13 cellular contexts compared by ENCODE assay signal in genomic region chrX:103730746-103731508, GRCh38. TPM values are rescaled to one million over a fixed set of nuclear protein-coding genes. Genes with fewer than 3 reads are reported as not detected.
A peak's percentile ranks its signal among the peaks of the same experiment; 100 is the strongest.
DNase-seq lines count a peak whose midpoint lies in the region; ATAC-seq and TF ChIP-seq lines count a peak whose summit lies in the region.
"Had no signal": no experiment of that assay in that cellular context is flagged by ENCODE, and none has a peak within 500 bp of the region (broad histone marks: within the 10 kb centered on the region; RNA-seq: fewer than 3 reads in every experiment).

No MANE protein-coding gene starts in this region.

- H3K4me2 ChIP-seq in OCI-LY7 (ENCODE audit: low read length) = no peak overlapping the region

- intact Hi-C loops in ascending aorta (cut with DNase I) (no loop called here), sciatic nerve (cut with DNase I) (no loop called here), OCI-LY7 (cut with micrococcal nuclease; ENCODE audit: unreplicated experiment) (no loop called here)
- intact Hi-C loops in CD8-positive, alpha-beta T cell (cut with DNase I, micrococcal nuclease) = no loop called here

- H3K36me3 ChIP-seq in ascending aorta (no peaks in the 10 kb centered on the region), OCI-LY7 (ENCODE audit: insufficient read depth, low read length) (no peaks in the 10 kb centered on the region)
- H3K36me3 ChIP-seq in CD8-positive, alpha-beta T cell (ENCODE audit: insufficient read depth, low read length) = no peaks in the 10 kb centered on the region
- H3K36me3 ChIP-seq: right lobe of liver, SJCRH30 had no signal

- no peak overlapping the region for H3K27ac Mint-ChIP-seq in CD8-positive, alpha-beta T cell
- H3K27ac Mint-ChIP-seq: stimulated activated memory B cell treated with anti-CD40 and anti-IgM and Interleukin-4, amounts not matched to agents 10 μg/mL and 1 μg/mL and 100 μg/mL, for 72 hours had no signal

- H3K36me3 Mint-ChIP-seq in CD8-positive, alpha-beta T cell = no peaks in the 10 kb centered on the region
- H3K36me3 Mint-ChIP-seq: stimulated activated memory B cell treated with anti-CD40 and anti-IgM and Interleukin-4, amounts not matched to agents 10 μg/mL and 1 μg/mL and 100 μg/mL, for 72 hours had no signal

- CTCF ChIA-PET in OCI-LY7 (lab: Charles Lee; ENCODE audit: unreplicated experiment) = no interaction called here
- CTCF ChIA-PET in CD8-positive, alpha-beta T cell (lab: Charles Lee) = interaction anchor here (0.6 kb wide), 1 partner anchor 198 kb away, joined by 3 read pairs; no protein-coding TSS in a partner anchor

- H3K4me1 ChIP-seq in ascending aorta = no peaks in the 10 kb centered on the region
- H3K4me1 ChIP-seq in OCI-LY7 (ENCODE audit: insufficient read depth, low read length, poor library complexity, severe bottlenecking) = peaks cover 15% of the 10 kb centered on the region
- no peaks in the 10 kb centered on the region for H3K4me1 ChIP-seq in CD8-positive, alpha-beta T cell (ENCODE audit: insufficient read depth, low read length)
- H3K4me1 ChIP-seq: body of pancreas, right lobe of liver had no signal

- no peaks in the 10 kb centered on the region for H3K27me3 ChIP-seq in ascending aorta
- no peaks in the 10 kb centered on the region for H3K27me3 ChIP-seq in CD8-positive, alpha-beta T cell (ENCODE audit: insufficient read depth, low read length)
- H3K27me3 ChIP-seq: body of pancreas, right lobe of liver had no signal

- H4K20me1 ChIP-seq in OCI-LY7 (ENCODE audit: insufficient read depth, low read length) = no peaks in the 10 kb centered on the region

- POLR2A ChIA-PET in OCI-LY7 (lab: Charles Lee) = interaction anchor here (0.7 to 1.4 kb wide), 2 partner anchors 21 to 110 kb away, joined by 3 read pairs; no protein-coding TSS in a partner anchor
- POLR2A ChIA-PET in CD8-positive, alpha-beta T cell (lab: Charles Lee) = no interaction called here

- H3K4me3 ChIP-seq in ascending aorta (no peak overlapping the region), OCI-LY7 (ENCODE audit: low read depth, low read length, poor library complexity, severe bottlenecking) (no peak overlapping the region)
- H3K4me3 ChIP-seq in CD8-positive, alpha-beta T cell (ENCODE audit: low read depth, low read length) = no peak overlapping the region
- H3K4me3 ChIP-seq: body of pancreas, right lobe of liver, SJCRH30 had no signal

- no peaks in the 10 kb centered on the region for H3K27me3 Mint-ChIP-seq in CD8-positive, alpha-beta T cell (ENCODE audit: low read depth)

- DNase-seq in GOT3 (lab: John Stamatoyannopoulos, UW) = peak; percentile 5
- DNase-seq in ascending aorta (ENCODE audit: low spot score in 2 of 2) = no peak
- DNase-seq in glomerular endothelial cell (ENCODE audit: extremely low read depth, low read depth, low spot score) = peak; percentile 20
- DNase-seq in sciatic nerve (ENCODE audit: low spot score) = no peak
- no peak for DNase-seq in OCI-LY7 (ENCODE audit: low spot score)
- DNase-seq in CD8-positive, alpha-beta T cell = no peak
- no peak for DNase-seq in dedifferentiated amniotic fluid mesenchymal stem cell (ENCODE audit: extremely low spot score)
- DNase-seq: NCI-H1105 treated with DMSO at 0.1 percent for 48 hours, right lobe of liver had no signal

- BruUV-seq in OCI-LY7 (replicated peaks; lab: Mats Ljungman, UMichigan) = no TSS peak

- TF ChIP-seq CTCF in ascending aorta (IDR thresholded peaks at IDR 0.05) (no peak), OCI-LY7 (conservative IDR thresholded peaks at IDR 0.05; ENCODE audit: low read length) (no peak)
- TF ChIP-seq CTCF in CD8-positive, alpha-beta T cell (IDR thresholded peaks at IDR 0.05) = no peak

- no peak overlapping the region for H3K4me3 Mint-ChIP-seq in CD8-positive, alpha-beta T cell
- H3K4me3 Mint-ChIP-seq: stimulated activated memory B cell treated with anti-CD40 and anti-IgM and Interleukin-4, amounts not matched to agents 10 μg/mL and 1 μg/mL and 100 μg/mL, for 72 hours had no signal

- H3K9me2 ChIP-seq in OCI-LY7 (ENCODE audit: insufficient read depth, low read length) = no peaks in the 10 kb centered on the region

- H3K9me3 Mint-ChIP-seq in CD8-positive, alpha-beta T cell = no peaks in the 10 kb centered on the region
- H3K9me3 Mint-ChIP-seq: stimulated activated memory B cell treated with anti-CD40 and anti-IgM and Interleukin-4, amounts not matched to agents 10 μg/mL and 1 μg/mL and 100 μg/mL, for 72 hours had no signal

- peak overlapping the region; percentile 20 to 65 for H3K27ac ChIP-seq in ascending aorta
- H3K27ac ChIP-seq in OCI-LY7 (ENCODE audit: low read depth, low read length, poor library complexity, severe bottlenecking) = no peak overlapping the region
- no peak overlapping the region for H3K27ac ChIP-seq in CD8-positive, alpha-beta T cell (ENCODE audit: low read depth, low read length)
- H3K27ac ChIP-seq: body of pancreas, right lobe of liver, SJCRH30 had no signal

- ATAC-seq in sciatic nerve = peak; percentile 74
- no peak for ATAC-seq in HG03457 (IDR thresholded peaks at IDR 0.05; ENCODE audit: unreplicated experiment)
- no peak for ATAC-seq in CD8-positive, alpha-beta T cell
- ATAC-seq: body of pancreas; stimulated activated memory B cell treated with anti-CD40 and anti-IgM and Interleukin-4, amounts not matched to agents 10 μg/mL and 1 μg/mL and 100 μg/mL, for 72 hours had no signal

- no peaks in the 10 kb centered on the region for H3K79me2 ChIP-seq in OCI-LY7 (ENCODE audit: insufficient read depth, low read depth, low read length)

- no peak overlapping the region for H2AFZ ChIP-seq in OCI-LY7 (ENCODE audit: low read length)

- H3K4me1 Mint-ChIP-seq in CD8-positive, alpha-beta T cell (ENCODE audit: low read depth) = peaks cover 4% of the 10 kb centered on the region

- H3K9me3 ChIP-seq in ascending aorta = no peaks in the 10 kb centered on the region
- H3K9me3 ChIP-seq in OCI-LY7 (ENCODE audit: low read length) = no peaks in the 10 kb centered on the region
- no peaks in the 10 kb centered on the region for H3K9me3 ChIP-seq in CD8-positive, alpha-beta T cell (ENCODE audit: low read length)
- H3K9me3 ChIP-seq: body of pancreas, right lobe of liver, SJCRH30 had no signal

RNA-seq across cellular contexts. Expression of gene TMEM31, which starts 20.2 kb away (rescaled TPM):
- total RNA-seq in ascending aorta (not detected), glomerular endothelial cell (not detected in 2 replicates), sciatic nerve (1.4 TPM), OCI-LY7 (2022) (0.53 and 0.65 TPM in 2 replicates)
- total RNA-seq in OCI-LY7 (2014; rRNA removed; shearing (Covaris generic)) = not detected in 2 replicates
- not detected for total RNA-seq in CD8-positive, alpha-beta T cell
- total RNA-seq: body of pancreas, SJCRH30 had no signal

RNA-seq across cellular contexts. Expression of gene MORF4L2, which starts 44.4 kb away (rescaled TPM):
- total RNA-seq in ascending aorta (211 TPM), glomerular endothelial cell (296 and 405 TPM in 2 replicates), sciatic nerve (224 TPM), OCI-LY7 (2022) (223 and 257 TPM in 2 replicates)
- 165 and 201 TPM in 2 replicates for total RNA-seq in OCI-LY7 (2014; rRNA removed; shearing (Covaris generic))
- total RNA-seq in CD8-positive, alpha-beta T cell = 100 to 1,000 TPM; 203 to 204 TPM

RNA-seq across cellular contexts. Expression of gene PLP1, which starts 45.7 kb away (rescaled TPM):
- total RNA-seq in ascending aorta = 5.9 TPM
- total RNA-seq in glomerular endothelial cell = not detected in 2 replicates
- 637 TPM for total RNA-seq in sciatic nerve
- not detected in 2 replicates for total RNA-seq in OCI-LY7 (2014; rRNA removed; shearing (Covaris generic))
- total RNA-seq in OCI-LY7 (2022) = not detected in 2 replicates
- total RNA-seq in CD8-positive, alpha-beta T cell = not detected
- total RNA-seq: SJCRH30 had no signal

Comparison
In these comparisons a context has a peak if more than half of its experiments do, and no peak if none do; other contexts are left out.
1. DNase-seq: peak in GOT3 (single experiment) and glomerular endothelial cell (single experiment); none in ascending aorta (0 of 2), sciatic nerve (single experiment), OCI-LY7 (single experiment), CD8-positive, alpha-beta T cell (0 of 7) and dedifferentiated amniotic fluid mesenchymal stem cell (single experiment).
2. H3K27ac ChIP-seq: peak in ascending aorta (2 of 2); none in OCI-LY7 (single experiment) and CD8-positive, alpha-beta T cell (single experiment).
3. RNA of gene PLP1, which starts 45.7 kb away (total RNA-seq): 637 TPM in sciatic nerve (single experiment); 5.9 TPM in ascending aorta (single experiment), not detected in OCI-LY7, not detected in glomerular endothelial cell and not detected in CD8-positive, alpha-beta T cell; every median in the first group is over 10 times any median in the second.